In genomic region chr6:53825514-53826321, GRCh38 we compare ENCODE assay signal across 19 cellular contexts. TPM values are rescaled to one million over a fixed set of nuclear protein-coding genes. Genes with fewer than 3 reads are reported as not detected.
DNase-seq lines count a peak whose midpoint lies in the region; ATAC-seq and TF ChIP-seq lines count a peak whose summit lies in the region.
"Had no signal": no experiment of that assay in that cellular context is flagged by ENCODE, and none has a peak within 500 bp of the region (broad histone marks: within the 10 kb centered on the region; RNA-seq: fewer than 3 reads in every experiment).

No MANE protein-coding gene starts in this region.

- TF ChIP-seq CTCF in type B pancreatic cell (conservative IDR thresholded peaks at IDR 0.05), result no peak

- peak overlapping the region; percentile 25 for H3K27ac Mint-ChIP-seq in type B pancreatic cell
- H3K27ac Mint-ChIP-seq: CD4-positive, CD25-positive, alpha-beta regulatory T cell; T-helper 17 cell had no signal

- H3K36me3 ChIP-seq in duodenal mucosa (ENCODE audit: control insufficient read depth in 1 of 2, insufficient read depth in 2 of 2, low read length in 2 of 2), result no peaks in the 10 kb centered on the region
- H3K36me3 ChIP-seq: esophagus muscularis mucosa, heart right ventricle had no signal

- H3K4me1 Mint-ChIP-seq in type B pancreatic cell (ENCODE audit: unreplicated experiment), result peaks cover 25% of the 10 kb centered on the region

- no peaks in the 10 kb centered on the region for H3K36me3 Mint-ChIP-seq in type B pancreatic cell

- H3K27me3 Mint-ChIP-seq in type B pancreatic cell, result no peaks in the 10 kb centered on the region
- H3K27me3 Mint-ChIP-seq: CD4-positive, CD25-positive, alpha-beta regulatory T cell; T-helper 17 cell had no signal

- no peak overlapping the region for H3K4me3 Mint-ChIP-seq in type B pancreatic cell
- H3K4me3 Mint-ChIP-seq: CD4-positive, CD25-positive, alpha-beta regulatory T cell; T-helper 17 cell had no signal

- peak; percentile 14 for DNase-seq in NCI-H2171 treated with DMSO at 0.1 percent for 48 hours (lab: John Stamatoyannopoulos, UW)
- DNase-seq in NCI-H2171 (lab: John Stamatoyannopoulos, UW), result no peak
- DNase-seq in type B pancreatic cell (ENCODE audit: extremely low spot score, unreplicated experiment), result no peak
- DNase-seq in HuH-7.5 (ENCODE audit: low spot score), result no peak
- DNase-seq: activated effector memory CD4-positive, alpha-beta T cell treated with anti-CD3 and anti-CD28 coated beads, Interleukin-2, amount 50 U/mL, for 16 hours; CD4-positive, CD25-positive, alpha-beta regulatory T cell; DND-41; heart right ventricle; occipital lobe; stimulated activated naive CD8-positive, alpha-beta T cell treated with anti-CD3 and anti-CD28 coated beads, Interleukin-15, Interleukin-2, amounts not matched to agents 100 U/mL and 50 U/mL, for 24 hours; T-helper 17 cell had no signal

- peak; percentile 46 for ATAC-seq in HG03196 (IDR thresholded peaks at IDR 0.05; ENCODE audit: unreplicated experiment)
- no peak for ATAC-seq in GM19397 (IDR thresholded peaks at IDR 0.05; ENCODE audit: unreplicated experiment)
- ATAC-seq in GM21723 (IDR thresholded peaks at IDR 0.05; ENCODE audit: unreplicated experiment), result no peak
- ATAC-seq: activated CD4-positive, CD25-positive, alpha-beta regulatory T cell treated with anti-CD3 and anti-CD28 coated beads, Interleukin-2, amount 50 U/mL, for 24 hours; Right ventricle myocardium inferior; stimulated activated naive CD8-positive, alpha-beta T cell treated with anti-CD3 and anti-CD28 coated beads, Interleukin-15, Interleukin-2, amounts not matched to agents 100 U/mL and 50 U/mL, for 24 hours; T-helper 17 cell had no signal

- no peaks in the 10 kb centered on the region for H3K9me3 Mint-ChIP-seq in type B pancreatic cell

- H3K27me3 ChIP-seq in duodenal mucosa (ENCODE audit: control insufficient read depth in 1 of 2, insufficient read depth in 2 of 2, low read length in 2 of 2), result no peaks in the 10 kb centered on the region
- H3K27me3 ChIP-seq: esophagus muscularis mucosa, heart right ventricle had no signal

- H3K9me3 ChIP-seq in duodenal mucosa (ENCODE audit: control insufficient read depth in 1 of 2, low read length in 2 of 2), result no peaks in the 10 kb centered on the region
- H3K9me3 ChIP-seq: esophagus muscularis mucosa, heart right ventricle had no signal

- peaks cover 43 to 61% of the 10 kb centered on the region in 2 donors for H3K4me1 ChIP-seq in duodenal mucosa (ENCODE audit: control insufficient read depth in 1 of 2, insufficient read depth in 2 of 2, low read length in 2 of 2)

- peak overlapping the region; percentile 11 to 34 for H3K4me3 ChIP-seq in duodenal mucosa (ENCODE audit: low read depth in 1 of 2, low read length in 2 of 2)
- H3K4me3 ChIP-seq: esophagus muscularis mucosa, heart right ventricle had no signal

- H3K27ac ChIP-seq in duodenal mucosa (ENCODE audit: low read depth, low read length), result no peak overlapping the region
- H3K27ac ChIP-seq: 22Rv1, esophagus muscularis mucosa, heart right ventricle had no signal

- H3K9ac ChIP-seq in duodenal mucosa (ENCODE audit: low read depth in 1 of 2, low read length in 2 of 2), result no peak overlapping the region

RNA-seq across cellular contexts. Expression of gene LRRC1, which starts 30.9 kb away (rescaled TPM):
- 28.9 and 60.0 TPM in 2 replicates for total RNA-seq in type B pancreatic cell (ENCODE audit: low replicate concordance)
